16 cellular contexts compared by ENCODE assay signal in genomic region chr2:144230057-144230451, GRCh38.
DNase-seq lines count a peak whose midpoint lies in the region; ATAC-seq, FAIRE-seq and TF ChIP-seq lines count a peak whose summit lies in the region.
"Had no signal": no experiment of that assay in that cellular context is flagged by ENCODE, and none has a peak within 500 bp of the region (broad histone marks: within the 10 kb centered on the region; RNA-seq: fewer than 3 reads in every experiment).

No MANE protein-coding gene starts in this region.

- DNase-seq in A673 (ENCODE audit: low spot score): no peak
- peak; percentile 52 for DNase-seq in G401 (ENCODE audit: low spot score)
- peak; percentile 17 for DNase-seq in NCI-H82 treated with DMSO at 0.1 percent for 48 hours (lab: John Stamatoyannopoulos, UW; ENCODE audit: unreplicated experiment)
- DNase-seq in mammary epithelial cell: no peak
- no peak for DNase-seq in GM12892 (ENCODE audit: insufficient read length)
- no peak for DNase-seq in WERI-Rb-1
- DNase-seq: CD4-positive, alpha-beta memory T cell; NCI-H1092; NCI-H510A treated with DMSO at 0.1 percent for 48 hours; stimulated activated CD4-positive, alpha-beta T cell treated with anti-CD3 and anti-CD28 coated beads, Interleukin-1b, Interleukin-23, amount 100 ng/mL, for 48 hours; T1000 had no signal

- H3K9ac ChIP-seq in mammary epithelial cell (ENCODE audit: insufficient read depth, low read length): no peak overlapping the region

- ATAC-seq in GM18867 (IDR thresholded peaks at IDR 0.05; ENCODE audit: unreplicated experiment): no peak

- no peak overlapping the region for H2AFZ ChIP-seq in mammary epithelial cell (ENCODE audit: low read depth, low read length)

- POLR2A ChIA-PET in A673 (lab: Charles Lee; ENCODE audit: low non-redundant PET): no interaction called here

- no peaks in the 10 kb centered on the region for H3K36me3 ChIP-seq in A673 (ENCODE audit: insufficient read depth, low read length, poor library complexity, severe bottlenecking)
- peaks cover 1% of the 10 kb centered on the region for H3K36me3 ChIP-seq in mammary epithelial cell (ENCODE audit: insufficient read depth, low read length)
- H3K36me3 ChIP-seq in WERI-Rb-1: no peaks in the 10 kb centered on the region
- H3K36me3 ChIP-seq: thoracic aorta, vagina had no signal

- in situ Hi-C loops in G401 (cut with HindIII; ENCODE audit: low sequenced_read_pairs) (no loop called here), mammary epithelial cell (cut with MboI; ENCODE audit: low sequenced_read_pairs in 2 of 2) (no loop called here)

- H3K4me2 ChIP-seq in mammary epithelial cell (ENCODE audit: insufficient read depth, low read depth, low read length): no peak overlapping the region

- no peak for TF ChIP-seq POLR2A in GM12892 (IDR thresholded peaks at IDR 0.05; ENCODE audit: low read depth, low read length)

- no peaks in the 10 kb centered on the region for H3K27me3 ChIP-seq in A673 (replicated peaks; ENCODE audit: insufficient read depth, low read depth, low read length, poor library complexity)
- no peaks in the 10 kb centered on the region for H3K27me3 ChIP-seq in mammary epithelial cell (ENCODE audit: insufficient read depth, low read length)
- no peaks in the 10 kb centered on the region for H3K27me3 ChIP-seq in WERI-Rb-1 (ENCODE audit: insufficient read depth, low read depth, severe bottlenecking)
- H3K27me3 ChIP-seq: vagina had no signal

- H4K20me1 ChIP-seq in mammary epithelial cell (ENCODE audit: insufficient read depth, low read length): no peaks in the 10 kb centered on the region

- TF ChIP-seq CTCF in A673 (conservative IDR thresholded peaks at IDR 0.05; ENCODE audit: low read depth, low read length): no peak
- no peak for TF ChIP-seq CTCF in mammary epithelial cell (conservative IDR thresholded peaks at IDR 0.05 in 1 of 2, IDR thresholded peaks at IDR 0.05 in 1 of 2; ENCODE audit: extremely low read depth in 1 of 2, insufficient read depth in 1 of 2, low read depth in 1 of 2, low read length in 2 of 2)
- no peak for TF ChIP-seq CTCF in WERI-Rb-1 (IDR thresholded peaks at IDR 0.05; ENCODE audit: low read depth, low read length)

- FAIRE-seq in GM12892 (lab: Jason Lieb, UNC): no peak

- H3K27ac ChIP-seq in A673 (ENCODE audit: low read depth, low read length, poor library complexity, severe bottlenecking) (peak overlapping the region; percentile 65), mammary epithelial cell (ENCODE audit: insufficient read depth, low read depth, low read length) (no peak overlapping the region), WERI-Rb-1 (no peak overlapping the region)
- H3K27ac ChIP-seq: coronary artery, skin epidermis, thoracic aorta, vagina had no signal

- H3K4me1 ChIP-seq in A673 (ENCODE audit: insufficient read depth, low read length, poor library complexity, severe bottlenecking) (peaks cover 54% of the 10 kb centered on the region), mammary epithelial cell (ENCODE audit: insufficient read depth, low read length) (no peaks in the 10 kb centered on the region)

- intact Hi-C loops in A673 (cut with micrococcal nuclease; ENCODE audit: unreplicated experiment) (no loop called here), mammary epithelial cell (cut with micrococcal nuclease) (no loop called here)

- WGBS in mammary epithelial cell (ENCODE audit: low coverage, missing lambda C conversion rate): 97% methylated on average over 4 of the region's 4 CpGs

- H3K79me2 ChIP-seq in mammary epithelial cell (ENCODE audit: insufficient read depth, low read length): no peaks in the 10 kb centered on the region

- H3K9me3 ChIP-seq in A673 (ENCODE audit: low read depth, low read length, poor library complexity, severe bottlenecking): no peaks in the 10 kb centered on the region
- H3K9me3 ChIP-seq in mammary epithelial cell (replicated peaks; ENCODE audit: insufficient read depth, low read length): no peaks in the 10 kb centered on the region
- H3K9me3 ChIP-seq in WERI-Rb-1 (ENCODE audit: severe bottlenecking): no peaks in the 10 kb centered on the region
- H3K9me3 ChIP-seq: thoracic aorta, vagina had no signal

- no peak overlapping the region for H3K4me3 ChIP-seq in A673 (ENCODE audit: low read depth, low read length, poor library complexity, severe bottlenecking)
- H3K4me3 ChIP-seq in mammary epithelial cell (replicated peaks in 1 of 3; ENCODE audit: insufficient read depth in 1 of 3, low read depth in 2 of 3, low read length in 3 of 3): no peak overlapping the region
- H3K4me3 ChIP-seq in WERI-Rb-1 (ENCODE audit: low read depth, low read length): no peak overlapping the region
- H3K4me3 ChIP-seq: coronary artery, skin epidermis, thoracic aorta, vagina had no signal

- dilution Hi-C loops in mammary epithelial cell (cut with HindIII; ENCODE audit: low sequenced_read_pairs): no loop called here

- CTCF ChIA-PET in A673 (lab: Charles Lee) (no interaction called here), mammary epithelial cell (lab: Charles Lee; ENCODE audit: low non-redundant PET) (no interaction called here)

- TSS peak; percentile 80 for BruUV-seq in A673 (replicated peaks; lab: Mats Ljungman, UMichigan)
- TSS peak; percentile 76 for BruUV-seq in mammary epithelial cell (replicated peaks; lab: Mats Ljungman, UMichigan)

Comparison
In these comparisons a context has a peak if more than half of its experiments do, and no peak if none do; other contexts are left out.
1. DNase-seq: peak in G401 (single experiment) and NCI-H82 treated with DMSO at 0.1 percent for 48 hours (single experiment); none in A673 (single experiment), mammary epithelial cell (single experiment), GM12892 (single experiment) and WERI-Rb-1 (single experiment).